22 cellular contexts compared by ENCODE assay signal in the genomic region with DNA sequence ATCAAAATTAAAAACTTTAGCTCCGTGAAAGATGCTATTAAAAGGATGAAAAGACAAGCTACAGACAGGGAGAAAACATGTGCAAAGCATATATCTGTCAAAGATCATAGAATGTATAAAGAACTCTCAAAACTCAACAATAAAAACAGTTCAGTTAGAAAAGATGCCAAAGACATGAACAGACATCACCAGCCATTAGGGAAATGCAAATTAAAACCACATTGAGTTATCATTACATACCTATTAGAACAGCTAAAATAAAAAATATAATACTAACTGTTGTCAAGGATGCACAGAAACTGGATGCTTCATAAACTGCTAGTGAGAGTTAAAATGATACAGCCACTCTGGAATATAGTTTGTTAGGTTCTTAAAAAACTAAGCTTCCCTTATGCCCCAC.
"Had no signal": no experiment of that assay in that cellular context is flagged by ENCODE, and none has a peak within 500 bp of the region (broad histone marks: within the 10 kb centered on the region; RNA-seq: fewer than 3 reads in every experiment).

No MANE protein-coding gene starts in this region.

- H3K27me3 ChIP-seq: foreskin keratinocyte, heart left ventricle, tibial nerve had no signal

- H3K4me3 ChIP-seq: heart left ventricle, tibial nerve had no signal

- H3K9me3 Mint-ChIP-seq: activated naive CD4-positive, alpha-beta T cell treated with anti-CD3 and anti-CD28 coated beads for 36 hours; central memory CD8-positive, alpha-beta T cell; naive thymus-derived CD4-positive, alpha-beta T cell; T-helper 1 cell treated with Interleukin-12 subunit alpha and Interleukin-12 subunit beta and Interleukin-4 antibody, amounts not matched to agents 30 μg/mL and 1 μg/mL, for 36 hours had no signal

- ATAC-seq: activated CD4-positive, CD25-positive, alpha-beta regulatory T cell treated with anti-CD3 and anti-CD28 coated beads, Interleukin-2, amount 50 U/mL, for 24 hours; foreskin keratinocyte; heart left ventricle; naive thymus-derived CD4-positive, alpha-beta T cell; right cardiac atrium had no signal

- H3K9me3 ChIP-seq: heart left ventricle, tibial nerve had no signal

- H3K27ac ChIP-seq: foreskin keratinocyte, heart left ventricle, tibial nerve, VCaP had no signal

- H3K4me3 Mint-ChIP-seq: activated naive CD4-positive, alpha-beta T cell treated with anti-CD3 and anti-CD28 coated beads for 36 hours; central memory CD8-positive, alpha-beta T cell; naive thymus-derived CD4-positive, alpha-beta T cell; T-helper 1 cell treated with Interleukin-12 subunit alpha and Interleukin-12 subunit beta and Interleukin-4 antibody, amounts not matched to agents 30 μg/mL and 1 μg/mL, for 36 hours had no signal

- H3K27ac Mint-ChIP-seq: activated naive CD4-positive, alpha-beta T cell treated with anti-CD3 and anti-CD28 coated beads for 36 hours; T-helper 1 cell treated with Interleukin-12 subunit alpha and Interleukin-12 subunit beta and Interleukin-4 antibody, amounts not matched to agents 30 μg/mL and 1 μg/mL, for 36 hours had no signal

- DNase-seq: activated CD4-positive, alpha-beta T cell treated with anti-CD3 and anti-CD28 coated beads for 48 hours; activated CD4-positive, alpha-beta T cell treated with anti-CD3 and anti-CD28 coated beads, Interleukin-2, amount 50 U/mL, for 48 hours; activated CD8-positive, alpha-beta memory T cell treated with anti-CD3 and anti-CD28 coated beads for 24 hours; activated effector memory CD4-positive, alpha-beta T cell treated with Interleukin-2 at 50 U/mL for 16 hours; activated naive CD4-positive, alpha-beta T cell treated with anti-CD3 and anti-CD28 coated beads for 36 hours; dermis blood vessel endothelial cell; effector CD4-positive, alpha-beta T cell; erythroblast; foreskin keratinocyte; heart left ventricle; hypothalamus; midbrain; naive thymus-derived CD4-positive, alpha-beta T cell; right cardiac atrium; stimulated activated CD4-positive, alpha-beta T cell treated with anti-CD3 and anti-CD28 coated beads, Interleukin-2, amount 100 ng/mL, for 48 hours; stimulated activated naive CD4-positive, alpha-beta T cell treated with Interleukin-2 at 50 U/mL for 16 hours; T-helper 9 cell had no signal

- H3K27me3 Mint-ChIP-seq: central memory CD8-positive, alpha-beta T cell; naive thymus-derived CD4-positive, alpha-beta T cell had no signal
